ENCODE assay signal across 14 cellular contexts in genomic region chrX:134948333-134949241, GRCh38.
DNase-seq lines count a peak whose midpoint lies in the region; ATAC-seq and TF ChIP-seq lines count a peak whose summit lies in the region.
"Had no signal": no experiment of that assay in that cellular context is flagged by ENCODE, and none has a peak within 500 bp of the region (broad histone marks: within the 10 kb centered on the region; RNA-seq: fewer than 3 reads in every experiment).

No MANE protein-coding gene starts in this region.

- DNase-seq in RWPE2 (ENCODE audit: low spot score) (no peak), fibroblast of peridontal ligament (ENCODE audit: extremely low read depth) (peak; percentile 18), retinal pigment epithelial cell (ENCODE audit: low read depth) (peak; percentile 61), NCI-H748 treated with DMSO at 0.1 percent for 48 hours (lab: John Stamatoyannopoulos, UW) (no peak), NCI-H1417 treated with DMSO at 0.1 percent for 48 hours (lab: John Stamatoyannopoulos, UW) (no peak), AG08396 (ENCODE audit: low spot score) (no peak)
- DNase-seq: DND-41; KG1; SHP77 treated with DMSO at 0.1 percent for 48 hours; stimulated activated CD4-positive, alpha-beta T cell treated with anti-CD3 and anti-CD28 coated beads, Interleukin-2, amount 100 ng/mL, for 24 hours; stimulated activated naive CD4-positive, alpha-beta T cell treated with Interleukin-2 at 50 U/mL for 16 hours had no signal

- no peaks in the 10 kb centered on the region for H3K9me3 ChIP-seq in HEK293 (ENCODE audit: control insufficient read depth, insufficient read depth, low read depth, low read length)
- no peaks in the 10 kb centered on the region for H3K9me3 ChIP-seq in RWPE2 (ENCODE audit: severe bottlenecking)
- H3K9me3 ChIP-seq: gastroesophageal sphincter had no signal

- CTCF ChIA-PET in HEK293 (lab: Yijun Ruan, JAX): interaction anchor here (0.6 to 1.5 kb wide), 4 partner anchors 10 to 141 kb away, joined by 3 to 5 read pairs (median 3); no protein-coding TSS in a partner anchor

- no peak for TF ChIP-seq CTCF in HEK293 (tag by site-specific recombination; IDR thresholded peaks at IDR 0.05)
- no peak for TF ChIP-seq CTCF in RWPE2 (IDR thresholded peaks at IDR 0.05; ENCODE audit: poor library complexity, severe bottlenecking)
- no peak for TF ChIP-seq CTCF in retinal pigment epithelial cell (conservative IDR thresholded peaks at IDR 0.05; ENCODE audit: low read depth, low read length)

- H3K4me1 ChIP-seq in HEK293 (ENCODE audit: control insufficient read depth, insufficient read depth, low read length) (no peaks in the 10 kb centered on the region), RWPE2 (ENCODE audit: insufficient read depth, poor library complexity, severe bottlenecking) (peaks cover 5% of the 10 kb centered on the region)
- H3K4me1 ChIP-seq: gastroesophageal sphincter had no signal

- POLR2A ChIA-PET in HEK293 (lab: Yijun Ruan, JAX): interaction anchor here (0.6 to 0.7 kb wide), 2 partner anchors 17 to 489 kb away, joined by 3 to 6 read pairs; no protein-coding TSS in a partner anchor

- no peak overlapping the region for H3K4me3 ChIP-seq in HEK293 (ENCODE audit: low read depth, low read length)
- no peak overlapping the region for H3K4me3 ChIP-seq in RWPE2 (ENCODE audit: severe bottlenecking)
- H3K4me3 ChIP-seq in retinal pigment epithelial cell (ENCODE audit: low read length): no peak overlapping the region
- H3K4me3 ChIP-seq: gastroesophageal sphincter had no signal

- no peak overlapping the region for H3K27ac ChIP-seq in HEK293 (ENCODE audit: extremely low read depth, low read depth, low read length)
- H3K27ac ChIP-seq in RWPE2 (ENCODE audit: poor library complexity, severe bottlenecking): peak overlapping the region; percentile 33
- H3K27ac ChIP-seq: gastroesophageal sphincter had no signal

- H3K36me3 ChIP-seq in HEK293 (ENCODE audit: control insufficient read depth in 2 of 2, insufficient read depth in 1 of 2, low read length in 2 of 2) (no peaks in the 10 kb centered on the region), RWPE2 (ENCODE audit: low read depth) (no peaks in the 10 kb centered on the region)
- H3K36me3 ChIP-seq: gastroesophageal sphincter had no signal

- peak; percentile 52; the same call in 2 of the 3 replicates for ATAC-seq in RWPE2 (ENCODE audit: low read depth)
- ATAC-seq: activated CD4-positive, CD25-positive, alpha-beta regulatory T cell treated with anti-CD3 and anti-CD28 coated beads, Interleukin-2, amount 50 U/mL, for 24 hours; gastroesophageal sphincter had no signal

- no peaks in the 10 kb centered on the region for H3K27me3 ChIP-seq in RWPE2 (ENCODE audit: insufficient read depth, poor library complexity, severe bottlenecking)
- H3K27me3 ChIP-seq: gastroesophageal sphincter had no signal

TF ChIP-seq in HEK293, 187 proteins besides CTCF, POLR2A, EP300 and RAD21:
- TF ChIP-seq ZNF701 (tag by site-specific recombination; IDR thresholded peaks at IDR 0.05) (no peak), ZNF324 (tag by site-specific recombination; IDR thresholded peaks at IDR 0.05) (no peak), SP2 (tag by site-specific recombination; IDR thresholded peaks at IDR 0.05) (0 out of 2 replicates have a peak, but pooled peaks have one; percentile 5), ZFP3 (tag by site-specific recombination; IDR thresholded peaks at IDR 0.05; ENCODE audit: low read depth) (no peak), FEZF1 (tag by site-specific recombination; IDR thresholded peaks at IDR 0.05) (0 out of 2 replicates have a peak, but pooled peaks have one; percentile 9), ZNF19 (tag by site-specific recombination; IDR thresholded peaks at IDR 0.05; ENCODE audit: low read depth) (no peak), TCF7L2 (IDR thresholded peaks at IDR 0.05; ENCODE audit: borderline replicate concordance, low read depth, low read length) (peak; percentile 13; the same call in 1 of the 2 replicates), KLF1 (tag by site-specific recombination; IDR thresholded peaks at IDR 0.05) (no peak), KLF16 (tag by site-specific recombination; IDR thresholded peaks at IDR 0.05) (no peak), ZNF664 (tag by site-specific recombination; IDR thresholded peaks at IDR 0.05) (no peak), ZNF530 (tag by site-specific recombination; IDR thresholded peaks at IDR 0.05; ENCODE audit: low read depth) (no peak), ZNF629 (tag by site-specific recombination; IDR thresholded peaks at IDR 0.05) (0 out of 2 replicates have a peak, but pooled peaks have one; percentile 27), HIC1 (tag by site-specific recombination; IDR thresholded peaks at IDR 0.05) (no peak), ZNF416 (tag by site-specific recombination; IDR thresholded peaks at IDR 0.05) (no peak), ZNF433 (tag by site-specific recombination; IDR thresholded peaks at IDR 0.05; ENCODE audit: low read depth) (no peak), ZEB2 (tag by site-specific recombination; IDR thresholded peaks at IDR 0.05) (no peak), ZFHX2 (tag by site-specific recombination; conservative IDR thresholded peaks at IDR 0.05) (no peak), ZNF692 (tag by site-specific recombination; IDR thresholded peaks at IDR 0.05) (0 out of 2 replicates have a peak, but pooled peaks have one; percentile 28), TRIM28 (IDR thresholded peaks at IDR 0.05; ENCODE audit: borderline replicate concordance, low read length) (peak; percentile 87; the same call in 1 of the 2 replicates), ZNF521 (tag by site-specific recombination; IDR thresholded peaks at IDR 0.05) (no peak), ZNF366 (tag by site-specific recombination; conservative IDR thresholded peaks at IDR 0.05) (peak; percentile 48)

Comparison
In these comparisons a context has a peak if more than half of its experiments do, and no peak if none do; other contexts are left out.
1. DNase-seq: peak in fibroblast of peridontal ligament (single experiment) and retinal pigment epithelial cell (single experiment); none in RWPE2 (single experiment), NCI-H748 treated with DMSO at 0.1 percent for 48 hours (single experiment), NCI-H1417 treated with DMSO at 0.1 percent for 48 hours (single experiment) and AG08396 (single experiment).